In the genomic region with DNA sequence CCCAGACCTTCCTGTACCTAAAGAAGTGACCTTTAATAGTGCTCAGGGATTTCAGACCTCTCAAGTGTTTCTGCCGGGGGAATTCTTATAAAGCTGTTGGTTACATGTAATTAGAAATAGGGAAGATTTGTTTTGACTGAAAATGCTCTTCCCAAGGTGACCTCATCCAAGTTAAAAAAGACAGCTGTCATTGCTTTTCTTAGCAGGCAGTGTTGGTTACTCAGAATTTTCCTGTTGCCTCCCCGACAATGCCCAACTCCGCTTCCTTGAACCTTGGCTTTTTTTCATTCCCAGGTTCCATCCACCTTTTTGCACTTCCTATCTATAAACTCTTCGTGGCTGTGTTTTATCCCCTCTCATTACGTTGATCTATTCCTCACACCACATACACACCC, we compare ENCODE assay signal across 8 cellular contexts. TPM values are rescaled to one million over a fixed set of nuclear protein-coding genes. Genes with fewer than 3 reads are reported as not detected.
A peak's percentile ranks its signal among the peaks of the same experiment; 100 is the strongest.
DNase-seq lines count a peak whose midpoint lies in the region; ATAC-seq and TF ChIP-seq lines count a peak whose summit lies in the region.

No MANE protein-coding gene starts in this region.

- no peak for TF ChIP-seq POLR2A in tibial nerve (IDR thresholded peaks at IDR 0.05)

- TF ChIP-seq EP300 in tibial nerve (IDR thresholded peaks at IDR 0.05): no peak

- WGBS in tibial nerve, 2 donors: 54 to 62% methylated on average over 5 of the region's 5 CpGs

- H3K4me3 ChIP-seq in tibial nerve: peak overlapping the region; percentile 51 to 86 (median 70)

- peak overlapping the region in 2 of 4 donors; percentile 72 to 89 for H3K27ac ChIP-seq in tibial nerve

- H3K4me1 ChIP-seq in tibial nerve: peaks cover 0 to 19% (median 5%) of the 10 kb centered on the region in 4 donors

- H3K9me3 ChIP-seq in tibial nerve: no peaks in the 10 kb centered on the region

- TF ChIP-seq CTCF in tibial nerve (IDR thresholded peaks at IDR 0.05): no peak

- H3K27ac Mint-ChIP-seq in activated T-cell treated with anti-CD3 and anti-CD28 coated beads, Interleukin-2, amount 50 U/mL, for 72 hours: peak overlapping the region; percentile 88
- H3K27ac Mint-ChIP-seq in activated naive CD8-positive, alpha-beta T cell treated with anti-CD3 and anti-CD28 coated beads, Interleukin-2, amount 50 U/mL, for 24 hours: peak overlapping the region; percentile 99

- intact Hi-C loops in left colon (cut with DNase I, micrococcal nuclease): no loop called here

- DNase-seq in activated T-cell treated with anti-CD3 and anti-CD28 coated beads, Interleukin-2, amount 50 U/mL, for 72 hours: no peak
- no peak for DNase-seq in activated T-cell treated with anti-CD3 and anti-CD28 coated beads for 4 hours
- DNase-seq in activated naive CD8-positive, alpha-beta T cell treated with anti-CD3 and anti-CD28 coated beads, Interleukin-2, amount 50 U/mL, for 24 hours: no peak
- no peak for DNase-seq in left colon
- no peak for DNase-seq in tibial nerve (ENCODE audit: low spot score in 2 of 2)
- DNase-seq in NCI-H345 treated with DMSO at 0.1 percent for 48 hours (lab: John Stamatoyannopoulos, UW; ENCODE audit: unreplicated experiment): no peak
- DNase-seq in germinal center (ENCODE audit: low spot score): no peak
- DNase-seq in superior temporal gyrus (ENCODE audit: extremely low spot score): no peak

- ATAC-seq in activated T-cell treated with anti-CD3 and anti-CD28 coated beads, Interleukin-2, amount 50 U/mL, for 72 hours (replicated peaks in 1 of 2): no peak
- ATAC-seq in activated naive CD8-positive, alpha-beta T cell treated with anti-CD3 and anti-CD28 coated beads, Interleukin-2, amount 50 U/mL, for 24 hours: no peak
- ATAC-seq in left colon: peak; percentile 8

- peaks cover 9 to 21% of the 10 kb centered on the region in 2 donors for H3K36me3 Mint-ChIP-seq in activated T-cell treated with anti-CD3 and anti-CD28 coated beads, Interleukin-2, amount 50 U/mL, for 72 hours (ENCODE audit: insufficient read depth in 2 of 2)
- peaks cover 68% of the 10 kb centered on the region for H3K36me3 Mint-ChIP-seq in activated naive CD8-positive, alpha-beta T cell treated with anti-CD3 and anti-CD28 coated beads, Interleukin-2, amount 50 U/mL, for 24 hours (ENCODE audit: low read depth)

- H3K27me3 Mint-ChIP-seq in activated T-cell treated with anti-CD3 and anti-CD28 coated beads, Interleukin-2, amount 50 U/mL, for 72 hours (ENCODE audit: low read depth): no peaks in the 10 kb centered on the region
- H3K27me3 Mint-ChIP-seq in activated naive CD8-positive, alpha-beta T cell treated with anti-CD3 and anti-CD28 coated beads, Interleukin-2, amount 50 U/mL, for 24 hours: no peaks in the 10 kb centered on the region

- H3K9me3 Mint-ChIP-seq in activated T-cell treated with anti-CD3 and anti-CD28 coated beads, Interleukin-2, amount 50 U/mL, for 72 hours: peaks cover 0 to 3% of the 10 kb centered on the region in 2 donors
- H3K9me3 Mint-ChIP-seq in activated naive CD8-positive, alpha-beta T cell treated with anti-CD3 and anti-CD28 coated beads, Interleukin-2, amount 50 U/mL, for 24 hours: no peaks in the 10 kb centered on the region

- peaks cover 0 to 4% (median 0%) of the 10 kb centered on the region in 3 donors for H3K36me3 ChIP-seq in tibial nerve

- H3K4me3 Mint-ChIP-seq in activated T-cell treated with anti-CD3 and anti-CD28 coated beads, Interleukin-2, amount 50 U/mL, for 72 hours: peak overlapping the region; percentile 91 to 93
- H3K4me3 Mint-ChIP-seq in activated naive CD8-positive, alpha-beta T cell treated with anti-CD3 and anti-CD28 coated beads, Interleukin-2, amount 50 U/mL, for 24 hours: peak overlapping the region; percentile 100

- peaks cover 72% of the 10 kb centered on the region for H3K4me1 Mint-ChIP-seq in activated T-cell treated with anti-CD3 and anti-CD28 coated beads, Interleukin-2, amount 50 U/mL, for 72 hours (ENCODE audit: low read depth)
- peaks cover 76% of the 10 kb centered on the region for H3K4me1 Mint-ChIP-seq in activated naive CD8-positive, alpha-beta T cell treated with anti-CD3 and anti-CD28 coated beads, Interleukin-2, amount 50 U/mL, for 24 hours

- no peaks in the 10 kb centered on the region for H3K27me3 ChIP-seq in tibial nerve

RNA-seq across cellular contexts. Expression of gene DPH5, which starts 0.8 kb away (rescaled TPM):
- total RNA-seq in activated T-cell treated with anti-CD3 and anti-CD28 coated beads, Interleukin-2, amount 50 U/mL, for 72 hours: 10 to 100 TPM; 50.2 to 64.2 TPM
- total RNA-seq in left colon (10 to 100 TPM; 16.7 to 19.0 TPM), tibial nerve (10 to 100 TPM; 11.0 to 21.9 (median 17.8) TPM)
